1 cellular context compared by ENCODE assay signal in genomic region chr11:93772123-93772522, GRCh38.
TF ChIP-seq lines count a peak whose summit lies in the region.

No MANE protein-coding gene starts in this region.

TF ChIP-seq in IMR-90, 13 proteins besides CTCF, POLR2A, EP300 and RAD21 (continued from another document):
- TF ChIP-seq MAZ (IDR thresholded peaks at IDR 0.05; ENCODE audit: borderline replicate concordance, low read depth, low read length) (no peak), FOS (IDR thresholded peaks at IDR 0.05; ENCODE audit: low read depth, low read length) (no peak), CHD1 (IDR thresholded peaks at IDR 0.05; ENCODE audit: low read depth, low read length) (no peak), RCOR1 (IDR thresholded peaks at IDR 0.05; ENCODE audit: insufficient replicate concordance, low read length) (no peak), MAFK (IDR thresholded peaks at IDR 0.05; ENCODE audit: low read depth, low read length) (no peak), RFX5 (IDR thresholded peaks at IDR 0.05; ENCODE audit: low read depth, low read length) (no peak), CEBPB (IDR thresholded peaks at IDR 0.05; ENCODE audit: low read depth, low read length) (no peak), MXI1 (IDR thresholded peaks at IDR 0.05; ENCODE audit: borderline replicate concordance, low read depth, low read length) (no peak), SMC3 (IDR thresholded peaks at IDR 0.05; ENCODE audit: low read depth, low read length) (no peak), NFE2L2 (IDR thresholded peaks at IDR 0.05; ENCODE audit: low read depth, low read length) (no peak), BHLHE40 (IDR thresholded peaks at IDR 0.05; ENCODE audit: low read depth, low read length) (no peak), USF2 (IDR thresholded peaks at IDR 0.05; ENCODE audit: low read depth, low read length) (no peak)
